ENCODE assay signal across 18 cellular contexts in genomic region chrX:37904833-37905232, GRCh38.
"Had no signal": no experiment of that assay in that cellular context is flagged by ENCODE, and none has a peak within 500 bp of the region (broad histone marks: within the 10 kb centered on the region; RNA-seq: fewer than 3 reads in every experiment).

No MANE protein-coding gene starts in this region.

- FAIRE-seq: endothelial cell of umbilical vein, TTC549 had no signal

- H3K36me3 ChIP-seq: transverse colon had no signal

- H3K4me3 ChIP-seq: lung, skin epidermis, transverse colon had no signal

- ATAC-seq: stimulated activated naive CD8-positive, alpha-beta T cell treated with anti-CD3 and anti-CD28 coated beads, Interleukin-15, Interleukin-2, amounts not matched to agents 100 U/mL and 50 U/mL, for 24 hours had no signal

- H3K27ac ChIP-seq: coronary artery, skin epidermis, transverse colon had no signal

- DNase-seq: activated B cell treated with CpG ODN at 0.5 μM for 24 hours; activated CD4-positive, alpha-beta T cell treated with anti-CD3 and anti-CD28 coated beads, Interleukin-2, amount 10 ng/mL, durations not matched to agents 24 days and 14 days; activated naive CD4-positive, alpha-beta T cell treated with Interleukin-2 at 50 U/mL for 16 hours; foreskin melanocyte; head of caudate nucleus; left cardiac atrium; midbrain; retina; stimulated activated CD4-positive, alpha-beta T cell treated with anti-CD3 and anti-CD28 coated beads, Interleukin-4, amount 100 ng/mL, for 4 hours; stimulated activated CD8-positive, alpha-beta memory T cell treated with anti-CD3 and anti-CD28 coated beads, Interleukin-4, amount 100 ng/mL, for 48 hours; stimulated activated naive CD8-positive, alpha-beta T cell treated with anti-CD3 and anti-CD28 coated beads, Interleukin-15, Interleukin-2, amounts not matched to agents 100 U/mL and 50 U/mL, for 24 hours; T-helper 2 cell; transverse colon had no signal

- H3K9me3 ChIP-seq: transverse colon had no signal
